8 cellular contexts compared by ENCODE assay signal in the genomic region with DNA sequence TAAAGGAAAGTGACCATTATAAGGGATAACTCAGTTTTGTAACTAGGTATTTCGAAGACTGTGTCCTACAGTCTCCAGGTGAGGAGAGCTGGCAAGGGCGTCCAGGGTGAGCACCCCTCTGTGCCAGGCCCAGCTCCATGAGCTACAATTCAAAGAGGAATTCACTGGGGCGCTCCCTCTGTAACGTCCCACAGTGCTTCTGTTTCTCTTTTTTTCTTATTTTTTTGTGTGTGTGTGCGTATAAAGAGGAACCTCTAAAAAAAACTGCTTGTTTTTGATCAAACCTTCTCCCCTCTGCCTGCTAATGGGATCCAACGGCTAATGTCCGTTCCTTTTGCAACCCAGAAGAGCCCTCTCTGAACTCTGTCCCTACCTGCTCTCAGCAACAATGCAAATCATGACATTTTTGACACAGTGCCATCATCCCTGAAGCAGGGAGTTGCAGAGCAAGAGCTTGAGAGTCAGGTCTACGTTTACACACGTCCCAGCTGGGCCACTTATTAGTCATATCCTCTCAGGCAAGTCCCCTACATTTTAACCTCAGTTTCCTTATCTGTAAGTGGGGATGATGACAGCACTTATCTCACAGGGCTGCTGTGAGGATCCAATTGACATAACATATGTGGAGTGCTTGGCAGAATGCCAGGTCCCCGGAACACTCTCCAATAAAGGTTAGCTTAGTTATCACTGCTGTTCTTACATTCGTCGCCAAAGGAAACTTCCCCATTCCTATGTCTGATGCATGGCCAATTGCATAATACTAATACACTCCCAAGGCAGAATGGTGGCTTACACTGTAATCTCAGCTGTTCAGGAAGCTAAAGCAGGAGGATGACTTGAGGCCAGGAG. TPM values are rescaled to one million over a fixed set of nuclear protein-coding genes. Genes with fewer than 3 reads are reported as not detected.
DNase-seq lines count a peak whose midpoint lies in the region; ATAC-seq and TF ChIP-seq lines count a peak whose summit lies in the region.

No MANE protein-coding gene starts in this region.

- peak overlapping the region in 6 of 11 experiments; percentile 1 to 89 (median 64); a peak in 12 of 22 replicates for H3K4me2 ChIP-seq in BLaER1 treated with 17β-estradiol and CSF1 and Interleukin-3, amounts not matched to agents 10 nM and 100 nM
- H3K4me2 ChIP-seq in OCI-LY7 (ENCODE audit: low read length): no peak overlapping the region

- H3K4me1 ChIP-seq in BLaER1 treated with 17β-estradiol and CSF1 and Interleukin-3, amounts not matched to agents 10 nM and 100 nM: peaks cover 0 to 42% (median 16%) of the 10 kb centered on the region in 10 experiments; a peak in 13 of 20 replicates
- no peaks in the 10 kb centered on the region for H3K4me1 ChIP-seq in OCI-LY7 (ENCODE audit: insufficient read depth, low read length, poor library complexity, severe bottlenecking)

- no peaks in the 10 kb centered on the region for H3K27me3 ChIP-seq in BLaER1 treated with 17β-estradiol and CSF1 and Interleukin-3, amounts not matched to agents 10 nM and 100 nM

- POLR2A ChIA-PET in OCI-LY7 (lab: Charles Lee): no interaction called here

- H3K9me3 ChIP-seq in BLaER1 treated with 17β-estradiol and CSF1 and Interleukin-3, amounts not matched to agents 10 nM and 100 nM (replicated peaks in 1 of 11): no peaks in the 10 kb centered on the region
- H3K9me3 ChIP-seq in OCI-LY7 (ENCODE audit: low read length): no peaks in the 10 kb centered on the region

- peaks cover 76 to 99% (median 95%) of the 10 kb centered on the region in 11 experiments for H3K36me3 ChIP-seq in BLaER1 treated with 17β-estradiol and CSF1 and Interleukin-3, amounts not matched to agents 10 nM and 100 nM
- peaks cover 72% of the 10 kb centered on the region for H3K36me3 ChIP-seq in OCI-LY7 (ENCODE audit: insufficient read depth, low read length)

- TF ChIP-seq CTCF in LNCaP clone FGC (IDR thresholded peaks at IDR 0.05; ENCODE audit: control insufficient read depth, extremely low read depth, insufficient read depth): no peak
- peak; percentile 5 for TF ChIP-seq CTCF in epithelial cell of esophagus (IDR thresholded peaks at IDR 0.05; ENCODE audit: insufficient read depth, low read depth, low read length, missing control alignments)
- no peak for TF ChIP-seq CTCF in OCI-LY7 (conservative IDR thresholded peaks at IDR 0.05; ENCODE audit: low read length)

- H3K9me2 ChIP-seq in OCI-LY7 (ENCODE audit: insufficient read depth, low read length): no peaks in the 10 kb centered on the region

- DNase-seq in LNCaP clone FGC (ENCODE audit: low read depth): peak; percentile 89
- peak; percentile 99 for DNase-seq in epithelial cell of esophagus (ENCODE audit: low read depth)
- DNase-seq in non-pigmented ciliary epithelial cell (ENCODE audit: low read depth): peak; percentile 97
- DNase-seq in activated gamma-delta T cell treated with Interleukin-2 at 50 U/mL for 16 hours: no peak
- no peak for DNase-seq in OCI-LY7 (ENCODE audit: low spot score)

- peak; percentile 66 for ATAC-seq in GM19452 (IDR thresholded peaks at IDR 0.05; ENCODE audit: unreplicated experiment)
- ATAC-seq in SK-N-SH treated with all-trans-retinoic acid at 6 μM for 48 hours: peak; percentile 79

- CTCF ChIA-PET in OCI-LY7 (lab: Charles Lee; ENCODE audit: unreplicated experiment): no interaction called here

- BruUV-seq in OCI-LY7 (replicated peaks; lab: Mats Ljungman, UMichigan): no TSS peak

- intact Hi-C loops in OCI-LY7 (cut with micrococcal nuclease; ENCODE audit: unreplicated experiment): no loop called here

- peaks cover 0 to 21% (median 0%) of the 10 kb centered on the region in 11 experiments; a peak in 6 of 22 replicates for H4K20me1 ChIP-seq in BLaER1 treated with 17β-estradiol and CSF1 and Interleukin-3, amounts not matched to agents 10 nM and 100 nM
- no peaks in the 10 kb centered on the region for H4K20me1 ChIP-seq in OCI-LY7 (ENCODE audit: insufficient read depth, low read length)

- peak overlapping the region in 3 of 11 experiments; percentile 10 to 46 (median 13); a peak in 5 of 22 replicates for H3K9ac ChIP-seq in BLaER1 treated with 17β-estradiol and CSF1 and Interleukin-3, amounts not matched to agents 10 nM and 100 nM

- H3K27ac ChIP-seq in BLaER1 treated with 17β-estradiol and CSF1 and Interleukin-3, amounts not matched to agents 10 nM and 100 nM: peak overlapping the region in 6 of 11 experiments; percentile 22 to 68 (median 57); a peak in 13 of 22 replicates
- no peak overlapping the region for H3K27ac ChIP-seq in OCI-LY7 (ENCODE audit: low read depth, low read length, poor library complexity, severe bottlenecking)

- no peak overlapping the region for H3K4me3 ChIP-seq in BLaER1 treated with 17β-estradiol and CSF1 and Interleukin-3, amounts not matched to agents 10 nM and 100 nM
- H3K4me3 ChIP-seq in LNCaP clone FGC (ENCODE audit: low read depth, low read length): no peak overlapping the region
- H3K4me3 ChIP-seq in epithelial cell of esophagus (ENCODE audit: low read length): no peak overlapping the region
- H3K4me3 ChIP-seq in OCI-LY7 (ENCODE audit: low read depth, low read length, poor library complexity, severe bottlenecking): no peak overlapping the region

- H2AFZ ChIP-seq in OCI-LY7 (ENCODE audit: low read length): no peak overlapping the region

- H3K79me2 ChIP-seq in OCI-LY7 (ENCODE audit: insufficient read depth, low read depth, low read length): no peaks in the 10 kb centered on the region

TF ChIP-seq in SK-N-SH treated with all-trans-retinoic acid at 6 μM for 48 hours, 23 proteins besides CTCF, POLR2A, EP300 and RAD21 (continues in another document):
- TF ChIP-seq ZNF8 (CRISPR knock-in tag; IDR thresholded peaks at IDR 0.05) (no peak), ZFP30 (CRISPR knock-in tag; IDR thresholded peaks at IDR 0.05) (no peak), GLIS3 (CRISPR knock-in tag; IDR thresholded peaks at IDR 0.05) (peak; percentile 84; the same call in 1 of the 2 replicates), ESRRG (CRISPR knock-in tag; IDR thresholded peaks at IDR 0.05) (no peak), CSDC2 (CRISPR knock-in tag; IDR thresholded peaks at IDR 0.05) (0 out of 2 replicates have a peak, but pooled peaks have one; percentile 12), BACH2 (CRISPR knock-in tag; IDR thresholded peaks at IDR 0.05; ENCODE audit: borderline replicate concordance) (no peak), ZFP3 (CRISPR knock-in tag; IDR thresholded peaks at IDR 0.05) (peak; percentile 84; the same call in 1 of the 2 replicates), RARB (CRISPR knock-in tag; IDR thresholded peaks at IDR 0.05) (no peak), ARNTL (CRISPR knock-in tag; IDR thresholded peaks at IDR 0.05; ENCODE audit: borderline replicate concordance, low read depth) (no peak), TOX (CRISPR knock-in tag; IDR thresholded peaks at IDR 0.05; ENCODE audit: borderline replicate concordance) (no peak), ZNF565 (CRISPR knock-in tag; conservative IDR thresholded peaks at IDR 0.05; ENCODE audit: low read depth) (no peak), PPARA (CRISPR knock-in tag; IDR thresholded peaks at IDR 0.05; ENCODE audit: borderline replicate concordance) (no peak), ZNF70 (CRISPR knock-in tag; IDR thresholded peaks at IDR 0.05) (no peak), ZC3H10 (CRISPR knock-in tag; IDR thresholded peaks at IDR 0.05) (no peak), OSR1 (CRISPR knock-in tag; IDR thresholded peaks at IDR 0.05) (no peak), TCF4 (CRISPR knock-in tag; IDR thresholded peaks at IDR 0.05; ENCODE audit: borderline replicate concordance) (no peak)
- TF ChIP-seq, protein P1, sequence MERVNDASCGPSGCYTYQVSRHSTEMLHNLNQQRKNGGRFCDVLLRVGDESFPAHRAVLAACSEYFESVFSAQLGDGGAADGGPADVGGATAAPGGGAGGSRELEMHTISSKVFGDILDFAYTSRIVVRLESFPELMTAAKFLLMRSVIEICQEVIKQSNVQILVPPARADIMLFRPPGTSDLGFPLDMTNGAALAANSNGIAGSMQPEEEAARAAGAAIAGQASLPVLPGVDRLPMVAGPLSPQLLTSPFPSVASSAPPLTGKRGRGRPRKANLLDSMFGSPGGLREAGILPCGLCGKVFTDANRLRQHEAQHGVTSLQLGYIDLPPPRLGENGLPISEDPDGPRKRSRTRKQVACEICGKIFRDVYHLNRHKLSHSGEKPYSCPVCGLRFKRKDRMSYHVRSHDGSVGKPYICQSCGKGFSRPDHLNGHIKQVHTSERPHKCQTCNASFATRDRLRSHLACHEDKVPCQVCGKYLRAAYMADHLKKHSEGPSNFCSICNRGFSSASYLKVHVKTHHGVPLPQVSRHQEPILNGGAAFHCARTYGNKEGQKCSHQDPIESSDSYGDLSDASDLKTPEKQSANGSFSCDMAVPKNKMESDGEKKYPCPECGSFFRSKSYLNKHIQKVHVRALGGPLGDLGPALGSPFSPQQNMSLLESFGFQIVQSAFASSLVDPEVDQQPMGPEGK (CRISPR knock-in tag; IDR thresholded peaks at IDR 0.05; ENCODE audit: borderline replicate concordance): no peak
- TF ChIP-seq, protein P2, sequence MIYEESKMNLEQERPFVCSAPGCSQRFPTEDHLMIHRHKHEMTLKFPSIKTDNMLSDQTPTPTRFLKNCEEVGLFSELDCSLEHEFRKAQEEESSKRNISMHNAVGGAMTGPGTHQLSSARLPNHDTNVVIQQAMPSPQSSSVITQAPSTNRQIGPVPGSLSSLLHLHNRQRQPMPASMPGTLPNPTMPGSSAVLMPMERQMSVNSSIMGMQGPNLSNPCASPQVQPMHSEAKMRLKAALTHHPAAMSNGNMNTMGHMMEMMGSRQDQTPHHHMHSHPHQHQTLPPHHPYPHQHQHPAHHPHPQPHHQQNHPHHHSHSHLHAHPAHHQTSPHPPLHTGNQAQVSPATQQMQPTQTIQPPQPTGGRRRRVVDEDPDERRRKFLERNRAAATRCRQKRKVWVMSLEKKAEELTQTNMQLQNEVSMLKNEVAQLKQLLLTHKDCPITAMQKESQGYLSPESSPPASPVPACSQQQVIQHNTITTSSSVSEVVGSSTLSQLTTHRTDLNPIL (CRISPR knock-in tag; IDR thresholded peaks at IDR 0.05; ENCODE audit: low read depth): peak; percentile 64; the same call in 1 of the 2 replicates

RNA-seq across cellular contexts. Expression of a gene that starts 16.9 kb away (rescaled TPM):
- 40.2 and 44.1 TPM in 2 replicates for total RNA-seq in OCI-LY7 (2014; rRNA removed; shearing (Covaris generic))
- total RNA-seq in OCI-LY7 (2022): 68.8 and 75.0 TPM in 2 replicates

RNA-seq across cellular contexts. Expression of a gene that starts 54.0 kb away (rescaled TPM):
- 85.9 and 108 TPM in 2 replicates for total RNA-seq in OCI-LY7 (2014; rRNA removed; shearing (Covaris generic))
- 104 and 111 TPM in 2 replicates for total RNA-seq in OCI-LY7 (2022)

RNA-seq across cellular contexts. Expression of a gene that starts 54.4 kb away (rescaled TPM):
- total RNA-seq in OCI-LY7 (2014; rRNA removed; shearing (Covaris generic)): 19.1 and 22.1 TPM in 2 replicates
- 20.4 and 21.2 TPM in 2 replicates for total RNA-seq in OCI-LY7 (2022)

Comparison
In these comparisons a context has a peak if more than half of its experiments do, and no peak if none do; other contexts are left out.
1. DNase-seq: peak in LNCaP clone FGC (single experiment), epithelial cell of esophagus (single experiment) and non-pigmented ciliary epithelial cell (single experiment); none in activated gamma-delta T cell treated with Interleukin-2 at 50 U/mL for 16 hours (single experiment) and OCI-LY7 (single experiment).